ENCODE assay signal across 9 cellular contexts in genomic region chr16:21646721-21647561, GRCh38. TPM values are rescaled to one million over a fixed set of nuclear protein-coding genes. Genes with fewer than 3 reads are reported as not detected.
DNase-seq lines count a peak whose midpoint lies in the region; ATAC-seq and TF ChIP-seq lines count a peak whose summit lies in the region.
"Had no signal": no experiment of that assay in that cellular context is flagged by ENCODE, and none has a peak within 500 bp of the region (broad histone marks: within the 10 kb centered on the region; RNA-seq: fewer than 3 reads in every experiment).

No MANE protein-coding gene starts in this region.

- CTCF ChIA-PET in activated CD8-positive, alpha-beta T cell treated with anti-CD3 and anti-CD28 coated beads for 36 hours (lab: Charles Lee), result interaction anchor here (1.4 to 2.9 kb wide), 5 partner anchors 10 to 57 kb away, joined by 4 to 33 read pairs (median 4); no protein-coding TSS in a partner anchor

- H3K4me1 Mint-ChIP-seq in activated CD8-positive, alpha-beta T cell treated with anti-CD3 and anti-CD28 coated beads for 36 hours (ENCODE audit: low read depth), result peaks cover 52% of the 10 kb centered on the region

- peak overlapping the region; percentile 61 for H3K4me3 Mint-ChIP-seq in activated CD8-positive, alpha-beta T cell treated with anti-CD3 and anti-CD28 coated beads for 36 hours

- intact Hi-C loops in activated CD8-positive, alpha-beta T cell treated with anti-CD3 and anti-CD28 coated beads for 36 hours (cut with micrococcal nuclease), result loop anchor here (5.0 kb wide), 1 partner anchor 35 kb away; no protein-coding TSS in a partner anchor
- intact Hi-C loops in upper lobe of right lung (cut with DNase I), result no loop called here

- peak overlapping the region; percentile 93 for H3K27ac Mint-ChIP-seq in activated CD8-positive, alpha-beta T cell treated with anti-CD3 and anti-CD28 coated beads for 36 hours

- peaks cover 36% of the 10 kb centered on the region for H3K79me1 ChIP-seq in mesenchymal stem cell (replicated peaks; ENCODE audit: low read length, poor library complexity, severe bottlenecking)

- H3K18ac ChIP-seq in mesenchymal stem cell (ENCODE audit: low read depth in 1 of 2, low read length in 2 of 2), result peak overlapping the region in 1 of 2 experiments; percentile 23

- POLR2A ChIA-PET in activated CD8-positive, alpha-beta T cell treated with anti-CD3 and anti-CD28 coated beads for 36 hours (lab: Charles Lee), result interaction anchor here (0.6 to 1.0 kb wide), 4 partner anchors 9 to 85 kb away, joined by 3 read pairs; partner anchors contain the start of gene METTL9

- no peak overlapping the region for H2BK5ac ChIP-seq in mesenchymal stem cell (ENCODE audit: low read depth, low read length, poor library complexity, severe bottlenecking)

- no peak overlapping the region for H3K4ac ChIP-seq in mesenchymal stem cell (ENCODE audit: low read depth in 1 of 2, low read length in 2 of 2)

- no peak overlapping the region for H2BK12ac ChIP-seq in mesenchymal stem cell (ENCODE audit: low read length in 2 of 2)

- H3K14ac ChIP-seq in mesenchymal stem cell (ENCODE audit: low read length in 2 of 2), result no peak overlapping the region

- no peaks in the 10 kb centered on the region for H3K9me3 Mint-ChIP-seq in activated CD8-positive, alpha-beta T cell treated with anti-CD3 and anti-CD28 coated beads for 36 hours

- H3K36me3 ChIP-seq in mesenchymal stem cell (ENCODE audit: control insufficient read depth in 1 of 2, insufficient read depth in 2 of 2, low read depth in 1 of 2, low read length in 2 of 2) (peaks cover 12 to 13% of the 10 kb centered on the region in 2 experiments), upper lobe of right lung (peaks cover 8% of the 10 kb centered on the region), suprapubic skin (peaks cover 2% of the 10 kb centered on the region)

- no peak overlapping the region for H3K23ac ChIP-seq in mesenchymal stem cell (ENCODE audit: low read length in 2 of 2)

- no peak overlapping the region for H2BK120ac ChIP-seq in mesenchymal stem cell (ENCODE audit: low read depth, low read length)

- H3K27me3 ChIP-seq in mesenchymal stem cell (ENCODE audit: control insufficient read depth in 1 of 2, insufficient read depth in 1 of 2, low read length in 2 of 2) (no peaks in the 10 kb centered on the region), upper lobe of right lung (no peaks in the 10 kb centered on the region), suprapubic skin (no peaks in the 10 kb centered on the region)

- H3K9me3 ChIP-seq in mesenchymal stem cell (ENCODE audit: control insufficient read depth, low read length) (no peaks in the 10 kb centered on the region), upper lobe of right lung (no peaks in the 10 kb centered on the region), suprapubic skin (no peaks in the 10 kb centered on the region)

- H3K4me1 ChIP-seq in mesenchymal stem cell (ENCODE audit: control insufficient read depth, insufficient read depth, low read depth, low read length) (peaks cover 5% of the 10 kb centered on the region), upper lobe of right lung (peaks cover 37% of the 10 kb centered on the region), suprapubic skin (peaks cover 18% of the 10 kb centered on the region)

- H3K4me2 ChIP-seq in mesenchymal stem cell (ENCODE audit: low read length, poor library complexity, severe bottlenecking), result no peak overlapping the region

- H4K8ac ChIP-seq in mesenchymal stem cell (ENCODE audit: low read length), result no peak overlapping the region

- TF ChIP-seq POLR2A in suprapubic skin (IDR thresholded peaks at IDR 0.05), result no peak

- H2BK15ac ChIP-seq in mesenchymal stem cell (ENCODE audit: low read depth, poor library complexity, severe bottlenecking), result no peak overlapping the region

- H3K9ac ChIP-seq in mesenchymal stem cell (ENCODE audit: low read length), result peak overlapping the region; percentile 83

- no peak for TF ChIP-seq EP300 in suprapubic skin (IDR thresholded peaks at IDR 0.05)

- peak overlapping the region; percentile 4 for H4K91ac ChIP-seq in mesenchymal stem cell (ENCODE audit: low read length)

- DNase-seq in activated CD8-positive, alpha-beta T cell treated with anti-CD3 and anti-CD28 coated beads for 36 hours, result peak; percentile 93
- DNase-seq in mesenchymal stem cell (peak; percentile 86), upper lobe of right lung (no peak), HuH-7.5 (ENCODE audit: low spot score) (no peak), suprapubic skin (ENCODE audit: low spot score in 2 of 2) (no peak), CD1c-positive myeloid dendritic cell (ENCODE audit: extremely low spot score) (no peak)

- H2AK5ac ChIP-seq in mesenchymal stem cell (ENCODE audit: low read length, severe bottlenecking), result no peak overlapping the region

- H3K27ac ChIP-seq in mesenchymal stem cell (ENCODE audit: low read length, poor library complexity, severe bottlenecking) (no peak overlapping the region), upper lobe of right lung (peak overlapping the region; percentile 67), suprapubic skin (no peak overlapping the region)

- 84% methylated on average over 16 of the region's 18 CpGs for WGBS in mesenchymal stem cell
- 92% methylated on average over 18 of the region's 18 CpGs for WGBS in suprapubic skin

- no peak for TF ChIP-seq CTCF in activated CD8-positive, alpha-beta T cell treated with anti-CD3 and anti-CD28 coated beads for 36 hours (IDR thresholded peaks at IDR 0.05)
- TF ChIP-seq CTCF in upper lobe of right lung (IDR thresholded peaks at IDR 0.05) (no peak), suprapubic skin (IDR thresholded peaks at IDR 0.05) (no peak)

- ATAC-seq in GM19324 (IDR thresholded peaks at IDR 0.05; ENCODE audit: low FRiP score, unreplicated experiment), result peak; percentile 93
- peak; percentile 79 for ATAC-seq in HG03103 (IDR thresholded peaks at IDR 0.05; ENCODE audit: low read depth, unreplicated experiment)
- peak; percentile 91 for ATAC-seq in activated CD8-positive, alpha-beta T cell treated with anti-CD3 and anti-CD28 coated beads for 36 hours
- ATAC-seq in upper lobe of right lung, result peak; percentile 50
- ATAC-seq: Panc1 had no signal

- H3K4me3 ChIP-seq in mesenchymal stem cell (ENCODE audit: insufficient read depth in 1 of 2, low read depth in 1 of 2, low read length in 2 of 2), result no peak overlapping the region
- H3K4me3 ChIP-seq in upper lobe of right lung, result no peak overlapping the region
- no peak overlapping the region for H3K4me3 ChIP-seq in suprapubic skin

- H3K36me3 Mint-ChIP-seq in activated CD8-positive, alpha-beta T cell treated with anti-CD3 and anti-CD28 coated beads for 36 hours (ENCODE audit: low read depth), result peaks cover 3% of the 10 kb centered on the region

- no peak overlapping the region for H2AFZ ChIP-seq in mesenchymal stem cell (ENCODE audit: low read depth, low read length)

- no peaks in the 10 kb centered on the region for H3K27me3 Mint-ChIP-seq in activated CD8-positive, alpha-beta T cell treated with anti-CD3 and anti-CD28 coated beads for 36 hours

RNA-seq across cellular contexts. Expression of gene IGSF6, which starts 5.5 kb away (rescaled TPM):
- total RNA-seq in activated CD8-positive, alpha-beta T cell treated with anti-CD3 and anti-CD28 coated beads for 36 hours, result under 1 TPM in 1 of 2 experiments, not detected in 1; 0.20 TPM
- polyA plus RNA-seq in mesenchymal stem cell (2013, experiment 1 of 2), result not detected
- polyA plus RNA-seq in mesenchymal stem cell (2013, experiment 2 of 2), result not detected
- 88.4 TPM for total RNA-seq in upper lobe of right lung
- 1 to 10 TPM; 1.0 to 4.3 (median 1.3) TPM for total RNA-seq in suprapubic skin

RNA-seq across cellular contexts. Expression of gene OTOA, which starts 16.8 kb away (rescaled TPM):
- total RNA-seq in activated CD8-positive, alpha-beta T cell treated with anti-CD3 and anti-CD28 coated beads for 36 hours, result under 1 TPM in 1 of 2 experiments, not detected in 1; 0.09 TPM
- polyA plus RNA-seq in mesenchymal stem cell (2013, experiment 1 of 2), result 0.01 TPM
- 0.01 TPM for polyA plus RNA-seq in mesenchymal stem cell (2013, experiment 2 of 2)
- 0.90 TPM for total RNA-seq in upper lobe of right lung
- total RNA-seq in suprapubic skin, result under 1 TPM in 1 of 4 donors, not detected in 3; 0.40 TPM

RNA-seq across cellular contexts. Expression of gene METTL9, which starts 47.6 kb away (rescaled TPM):
- 100 to 1,000 TPM; 116 to 122 TPM for total RNA-seq in activated CD8-positive, alpha-beta T cell treated with anti-CD3 and anti-CD28 coated beads for 36 hours
- 113 TPM for polyA plus RNA-seq in mesenchymal stem cell (2013, experiment 1 of 2)
- polyA plus RNA-seq in mesenchymal stem cell (2013, experiment 2 of 2), result 117 TPM
- 84.0 TPM for total RNA-seq in upper lobe of right lung
- total RNA-seq in suprapubic skin, result 100 to 1,000 TPM in 1 of 4 donors, 10 to 100 TPM in 3; 76.3 to 105 (median 85.7) TPM

Comparison
In these comparisons a context has a peak if more than half of its experiments do, and no peak if none do; other contexts are left out.
1. DNase-seq: peak in activated CD8-positive, alpha-beta T cell treated with anti-CD3 and anti-CD28 coated beads for 36 hours (single experiment) and mesenchymal stem cell (single experiment); none in upper lobe of right lung (single experiment), HuH-7.5 (single experiment), suprapubic skin (0 of 2) and CD1c-positive myeloid dendritic cell (single experiment).
2. RNA of gene IGSF6, which starts 5.5 kb away (total RNA-seq): 88.4 TPM in upper lobe of right lung (single experiment); 1.0 to 4.3 TPM in suprapubic skin and 0.20 TPM in activated CD8-positive, alpha-beta T cell treated with anti-CD3 and anti-CD28 coated beads for 36 hours; every median in the first group is over 10 times any median in the second.
3. Peak in every context shown above with its lines, with median percentiles within 50 percentile points of each other: ATAC-seq.